8 cellular contexts compared by ENCODE assay signal in the genomic region with DNA sequence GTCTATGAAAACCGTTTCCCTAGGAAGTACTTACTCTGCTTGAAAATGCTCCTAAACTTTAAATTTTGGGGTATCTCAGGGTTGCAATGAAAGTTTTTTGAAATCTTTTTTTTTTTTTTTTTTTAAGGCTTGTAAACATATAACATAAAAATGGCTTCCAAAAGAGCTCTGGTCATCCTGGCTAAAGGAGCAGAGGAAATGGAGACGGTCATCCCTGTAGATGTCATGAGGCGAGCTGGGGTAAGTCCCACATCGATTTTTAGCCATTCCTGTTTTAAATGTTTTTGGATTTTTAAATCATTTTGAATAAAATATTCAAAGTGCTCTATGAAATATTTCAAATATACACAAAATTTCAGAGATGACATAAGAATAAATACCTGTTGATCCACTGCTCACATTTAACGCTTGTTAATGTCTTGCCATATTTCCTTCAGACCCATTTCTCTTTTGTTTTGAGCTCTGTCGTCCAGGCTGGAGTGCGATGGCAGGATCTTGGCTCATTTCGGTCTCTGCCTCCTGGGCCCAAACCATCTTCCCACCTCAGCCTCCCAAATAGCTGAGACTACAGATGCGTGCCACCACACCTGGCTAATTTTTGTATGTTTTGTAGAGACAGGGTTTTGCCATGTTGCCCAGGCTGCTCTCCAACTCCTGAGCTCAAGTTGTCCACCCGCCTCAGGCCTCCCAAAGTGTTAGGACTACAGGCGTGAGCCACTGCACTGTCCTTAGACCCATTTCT. TPM values are rescaled to one million over a fixed set of nuclear protein-coding genes. Genes with fewer than 3 reads are reported as not detected.
DNase-seq lines count a peak whose midpoint lies in the region; ATAC-seq, FAIRE-seq and TF ChIP-seq lines count a peak whose summit lies in the region.

No MANE protein-coding gene starts in this region.

- peaks cover 8% of the 10 kb centered on the region for H3K36me3 Mint-ChIP-seq in astrocyte (ENCODE audit: low read depth, unreplicated experiment)

- peaks cover 5% of the 10 kb centered on the region for H3K79me1 ChIP-seq in mesendoderm (ENCODE audit: low read length)

- no peaks in the 10 kb centered on the region for H3K27me3 ChIP-seq in A673 (replicated peaks; ENCODE audit: insufficient read depth, low read depth, low read length, poor library complexity)
- H3K27me3 ChIP-seq in astrocyte (ENCODE audit: insufficient read depth, low read length), result no peaks in the 10 kb centered on the region
- H3K27me3 ChIP-seq in mesendoderm (ENCODE audit: insufficient read depth, low read length, poor library complexity), result no peaks in the 10 kb centered on the region

- peak overlapping the region; percentile 97 for H3K4me3 Mint-ChIP-seq in astrocyte (ENCODE audit: unreplicated experiment)

- H2BK15ac ChIP-seq in mesendoderm (replicated peaks; ENCODE audit: low read depth), result no peak overlapping the region

- H3K36me3 ChIP-seq in A673 (ENCODE audit: insufficient read depth, low read length, poor library complexity, severe bottlenecking) (peaks cover 50% of the 10 kb centered on the region), astrocyte (ENCODE audit: insufficient read depth, low read length) (peaks cover 30% of the 10 kb centered on the region), mesendoderm (ENCODE audit: control insufficient read depth, insufficient read depth, low read length) (peaks cover 5% of the 10 kb centered on the region)

- FAIRE-seq in astrocyte (lab: Jason Lieb, UNC), result no peak

- H3K9me3 Mint-ChIP-seq in astrocyte (ENCODE audit: unreplicated experiment), result no peaks in the 10 kb centered on the region

- H3K4ac ChIP-seq in mesendoderm (ENCODE audit: low read depth, low read length), result no peak overlapping the region

- peaks cover 10% of the 10 kb centered on the region for H3K4me1 Mint-ChIP-seq in astrocyte (ENCODE audit: low read depth, unreplicated experiment)

- in situ Hi-C loops in G401 (cut with HindIII; ENCODE audit: low sequenced_read_pairs), result no loop called here

- peak overlapping the region; percentile 87 for H3K27ac Mint-ChIP-seq in astrocyte (ENCODE audit: unreplicated experiment)

- no peak overlapping the region for H2AFZ ChIP-seq in astrocyte (ENCODE audit: low read depth, low read length)

- no peak overlapping the region for H4K5ac ChIP-seq in mesendoderm (ENCODE audit: low read length)

- no peaks in the 10 kb centered on the region for H3K27me3 Mint-ChIP-seq in astrocyte (ENCODE audit: low read depth, unreplicated experiment)

- H4K8ac ChIP-seq in mesendoderm (ENCODE audit: low read depth, low read length), result no peak overlapping the region

- no TSS peak for BruUV-seq in A673 (replicated peaks; lab: Mats Ljungman, UMichigan)

- H4K20me1 ChIP-seq in astrocyte (ENCODE audit: insufficient read depth, low read length), result peaks cover 33% of the 10 kb centered on the region

- H2BK120ac ChIP-seq in mesendoderm (ENCODE audit: low read depth, low read length), result no peak overlapping the region

- DNase-seq in A673 (ENCODE audit: low spot score), result no peak
- DNase-seq in HEK293T (ENCODE audit: extremely low spot score), result no peak
- no peak for DNase-seq in astrocyte (ENCODE audit: low read depth)
- DNase-seq in mesendoderm, result no peak
- no peak for DNase-seq in G401 (ENCODE audit: low spot score)
- DNase-seq in NCI-H1092 (lab: John Stamatoyannopoulos, UW), result no peak

- no peak for TF ChIP-seq CTCF in A673 (conservative IDR thresholded peaks at IDR 0.05; ENCODE audit: low read depth, low read length)
- TF ChIP-seq CTCF in astrocyte (IDR thresholded peaks at IDR 0.05; ENCODE audit: insufficient read depth, low read depth, low read length), result no peak

- H3K27ac ChIP-seq in A673 (ENCODE audit: low read depth, low read length, poor library complexity, severe bottlenecking) (no peak overlapping the region), astrocyte (ENCODE audit: low read depth, low read length) (peak overlapping the region; percentile 88), mesendoderm (ENCODE audit: low read depth, low read length) (no peak overlapping the region)

- peak overlapping the region; percentile 75 for H3K4me3 ChIP-seq in A673 (ENCODE audit: low read depth, low read length, poor library complexity, severe bottlenecking)
- peak overlapping the region; percentile 87 for H3K4me3 ChIP-seq in astrocyte (ENCODE audit: insufficient read depth, low read depth, low read length)
- H3K4me3 ChIP-seq in mesendoderm (ENCODE audit: low read length), result no peak overlapping the region

- H3K4me2 ChIP-seq in astrocyte (ENCODE audit: low read length) (peak overlapping the region; percentile 85), mesendoderm (ENCODE audit: low read length) (peak overlapping the region; percentile 39)

- H3K18ac ChIP-seq in mesendoderm (ENCODE audit: low read length), result no peak overlapping the region

- H3K79me2 ChIP-seq in astrocyte (ENCODE audit: insufficient read depth, low read length) (peaks cover 60% of the 10 kb centered on the region), mesendoderm (ENCODE audit: control insufficient read depth, insufficient read depth, low read length) (peaks cover 25% of the 10 kb centered on the region)

- no peak overlapping the region for H3K23ac ChIP-seq in mesendoderm (ENCODE audit: low read length)

- no peak overlapping the region for H2AK5ac ChIP-seq in mesendoderm (ENCODE audit: low read length)

- TF ChIP-seq POLR2A in GM18505 (IDR thresholded peaks at IDR 0.05; ENCODE audit: borderline replicate concordance, extremely low read depth, insufficient read depth, insufficient read length), result no peak

- no peak overlapping the region for H2BK5ac ChIP-seq in mesendoderm (ENCODE audit: low read length)

- H3K56ac ChIP-seq in mesendoderm (ENCODE audit: low read length), result peak overlapping the region; percentile 2

- CTCF ChIA-PET in A673 (lab: Charles Lee), result interaction anchor here (0.6 kb wide), 1 partner anchor 1218 kb away, joined by 5 read pairs; no protein-coding TSS in a partner anchor
- CTCF ChIA-PET in HEK293T (lab: Yijun Ruan, JAX), result interaction anchor here (1.0 kb wide), 1 partner anchor 12 kb away, joined by 6 read pairs; no protein-coding TSS in a partner anchor

- H3K9ac ChIP-seq in astrocyte (ENCODE audit: low read length) (peak overlapping the region; percentile 92), mesendoderm (ENCODE audit: low read length) (peak overlapping the region; percentile 96)

- intact Hi-C loops in A673 (cut with micrococcal nuclease; ENCODE audit: unreplicated experiment), result loop anchor here (10.0 kb wide), 1 partner anchor 58 kb away; no protein-coding TSS in a partner anchor

- ATAC-seq in GM18519 (IDR thresholded peaks at IDR 0.05; ENCODE audit: low FRiP score, unreplicated experiment), result no peak
- no peak for ATAC-seq in GM18505 (IDR thresholded peaks at IDR 0.05; ENCODE audit: unreplicated experiment)

- POLR2A ChIA-PET in A673 (lab: Charles Lee; ENCODE audit: low non-redundant PET) (interaction anchor here (0.6 kb wide), 1 partner anchor 326 kb away, joined by 3 read pairs; no protein-coding TSS in a partner anchor), HEK293T (lab: Yijun Ruan, JAX) (interaction anchor here (1.1 to 2.1 kb wide), 6 partner anchors 13 to 155 kb away, joined by 3 to 10 read pairs (median 4); a partner anchor contains a TSS)

- H3K4me1 ChIP-seq in A673 (ENCODE audit: insufficient read depth, low read length, poor library complexity, severe bottlenecking) (no peaks in the 10 kb centered on the region), astrocyte (ENCODE audit: insufficient read depth, low read length) (peaks cover 4% of the 10 kb centered on the region), mesendoderm (ENCODE audit: control insufficient read depth, low read depth, low read length) (peaks cover 2% of the 10 kb centered on the region)

- H3K9me3 ChIP-seq in A673 (ENCODE audit: low read depth, low read length, poor library complexity, severe bottlenecking) (no peaks in the 10 kb centered on the region), astrocyte (ENCODE audit: insufficient read depth, low read depth, low read length) (no peaks in the 10 kb centered on the region)

- WGBS in mesendoderm (ENCODE audit: extremely low coverage, insufficient coverage, low lambda C conversion rate), result no CpG with 5 or more reads among the region's 11 CpGs

TF ChIP-seq in HEK293T, 16 proteins besides CTCF, POLR2A, EP300 and RAD21:
- no peak for TF ChIP-seq SUZ12 (IDR thresholded peaks at IDR 0.05)
- peak; percentile 62; the same call in 1 of the 2 replicates for TF ChIP-seq ZNF384 (IDR thresholded peaks at IDR 0.05)
- no peak for TF ChIP-seq LEF1 (IDR thresholded peaks at IDR 0.05; ENCODE audit: borderline replicate concordance)

RNA-seq across cellular contexts. Expression of a gene that starts 1.3 kb away (rescaled TPM):
- total RNA-seq in A673 (2021), result 352 and 358 TPM in 2 replicates
- total RNA-seq in astrocyte, result 268 and 282 TPM in 2 replicates
- 277 TPM for polyA plus RNA-seq in mesendoderm (2013, experiment 1 of 2)
- 273 TPM for polyA plus RNA-seq in mesendoderm (2013, experiment 2 of 2)
- 487 and 504 TPM in 2 replicates for total RNA-seq in G401 (2014; rRNA removed; shearing (Covaris generic))

RNA-seq across cellular contexts. Expression of a gene that starts 22.2 kb away (rescaled TPM):
- total RNA-seq in A673 (2021) (1.4 and 1.8 TPM in 2 replicates), astrocyte (2.8 and 3.4 TPM in 2 replicates)
- polyA plus RNA-seq in mesendoderm (2013, experiment 1 of 2), result 0.07 TPM
- polyA plus RNA-seq in mesendoderm (2013, experiment 2 of 2), result 0.07 TPM
- 0.14 TPM in 1 of 2 replicates, not detected in the other for total RNA-seq in G401 (2014; rRNA removed; shearing (Covaris generic))
